Comparison of ENCODE assay signal across 16 cellular contexts in the genomic region with DNA sequence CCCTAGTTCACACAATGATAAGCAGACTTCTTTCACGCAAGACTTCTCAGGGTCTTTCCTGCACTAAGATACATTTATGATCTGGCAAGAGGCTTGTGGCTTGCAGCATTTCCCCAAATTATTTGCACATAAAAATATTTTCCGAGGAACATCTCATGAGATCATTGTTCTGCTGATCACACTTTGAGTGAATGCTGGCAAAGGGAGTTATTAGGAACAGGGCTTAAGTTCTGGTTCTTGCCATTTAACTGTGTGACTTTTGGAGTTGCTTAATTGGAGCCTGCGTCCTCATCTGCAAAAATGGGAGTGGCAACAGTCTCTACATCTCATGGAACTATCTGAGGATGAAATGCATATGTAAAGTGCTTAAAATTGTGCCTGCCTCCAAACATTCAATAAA. TPM values are rescaled to one million over a fixed set of nuclear protein-coding genes. Genes with fewer than 3 reads are reported as not detected.
A peak's percentile ranks its signal among the peaks of the same experiment; 100 is the strongest.
DNase-seq lines count a peak whose midpoint lies in the region; ATAC-seq and TF ChIP-seq lines count a peak whose summit lies in the region.
"Had no signal": no experiment of that assay in that cellular context is flagged by ENCODE, and none has a peak within 500 bp of the region (broad histone marks: within the 10 kb centered on the region; RNA-seq: fewer than 3 reads in every experiment).

No MANE protein-coding gene starts in this region.

- H3K36me3 Mint-ChIP-seq in CD4-positive, alpha-beta memory T cell = no peaks in the 10 kb centered on the region
- H3K36me3 Mint-ChIP-seq: neural progenitor cell had no signal

- no peaks in the 10 kb centered on the region for H3K9me3 Mint-ChIP-seq in CD4-positive, alpha-beta memory T cell
- H3K9me3 Mint-ChIP-seq: activated CD8-positive, alpha-beta T cell treated with anti-CD3 and anti-CD28 coated beads for 36 hours; effector memory CD8-positive, alpha-beta T cell; neural progenitor cell had no signal

- no peaks in the 10 kb centered on the region for H3K9me3 ChIP-seq in SJSA1 (replicated peaks)
- H3K9me3 ChIP-seq in stomach = no peaks in the 10 kb centered on the region
- no peaks in the 10 kb centered on the region for H3K9me3 ChIP-seq in CD4-positive, alpha-beta memory T cell (ENCODE audit: control insufficient read depth in 1 of 2, low read length in 2 of 2)
- H3K9me3 ChIP-seq: testis had no signal

- no peak for ATAC-seq in GM18858 (IDR thresholded peaks at IDR 0.05; ENCODE audit: unreplicated experiment)
- ATAC-seq: effector memory CD8-positive, alpha-beta T cell had no signal

- CTCF ChIA-PET in CD4-positive, alpha-beta memory T cell (lab: Charles Lee; ENCODE audit: partially characterized antibody) = interaction anchor here (0.7 to 1.3 kb wide), 3 partner anchors 11 to 50 kb away, joined by 3 read pairs; partner anchors contain the start of gene GADD45A

- H3K27ac Mint-ChIP-seq in CD4-positive, alpha-beta memory T cell = peak overlapping the region in 3 of 7 donors; percentile 37 to 92 (median 72)

- H3K27ac ChIP-seq in SJSA1 (peak overlapping the region; percentile 63), stomach (peak overlapping the region in 4 of 5 donors; percentile 69 to 86 (median 80))
- H3K27ac ChIP-seq in CD4-positive, alpha-beta memory T cell (ENCODE audit: low read depth, low read length) = no peak overlapping the region
- H3K27ac ChIP-seq: neural progenitor cell had no signal

- peak; percentile 48 for DNase-seq in CD1c-positive myeloid dendritic cell (ENCODE audit: extremely low spot score)
- no peak for DNase-seq in SJSA1 (ENCODE audit: low read depth in 1 of 2, low spot score in 2 of 2)
- DNase-seq in fibroblast of gingiva (ENCODE audit: low read depth) = peak; percentile 26
- DNase-seq in stomach = no peak
- no peak for DNase-seq in putamen (ENCODE audit: low spot score)
- no peak for DNase-seq in GF-D8 (lab: John Stamatoyannopoulos, UW)
- DNase-seq in CD4-positive, alpha-beta memory T cell = no peak
- DNase-seq: activated CD8-positive, alpha-beta T cell treated with anti-CD3 and anti-CD28 coated beads for 36 hours; activated gamma-delta T cell; effector memory CD8-positive, alpha-beta T cell; NCI-H2029 treated with DMSO at 0.1 percent for 48 hours; NCI-H774 had no signal

- no peak for TF ChIP-seq POLR2A in stomach (IDR thresholded peaks at IDR 0.05)

- no peaks in the 10 kb centered on the region for H3K27me3 ChIP-seq in SJSA1 (replicated peaks)
- H3K27me3 ChIP-seq in stomach = no peaks in the 10 kb centered on the region
- no peaks in the 10 kb centered on the region for H3K27me3 ChIP-seq in CD4-positive, alpha-beta memory T cell (ENCODE audit: insufficient read depth, low read length)
- H3K27me3 ChIP-seq: neural progenitor cell, testis had no signal

- peaks cover 11 to 13% (median 13%) of the 10 kb centered on the region in 4 donors for H3K4me1 Mint-ChIP-seq in CD4-positive, alpha-beta memory T cell

- whole genome bisulfite sequencing in stomach, 5 donors = 63 to 85% (median 75%) methylated on average over 3 of the region's 3 CpGs

- H3K4me3 ChIP-seq in SJSA1 = no peak overlapping the region
- no peak overlapping the region for H3K4me3 ChIP-seq in stomach
- H3K4me3 ChIP-seq in CD4-positive, alpha-beta memory T cell (ENCODE audit: low read length in 2 of 2) = no peak overlapping the region
- H3K4me3 ChIP-seq: neural progenitor cell, smooth muscle cell, testis had no signal

- H3K27me3 Mint-ChIP-seq in CD4-positive, alpha-beta memory T cell = no peaks in the 10 kb centered on the region
- H3K27me3 Mint-ChIP-seq: activated CD8-positive, alpha-beta T cell treated with anti-CD3 and anti-CD28 coated beads for 36 hours had no signal

- H3K36me3 ChIP-seq in SJSA1 (peaks cover 10% of the 10 kb centered on the region; the same call in 1 of the 2 replicates), stomach (no peaks in the 10 kb centered on the region)
- no peaks in the 10 kb centered on the region for H3K36me3 ChIP-seq in CD4-positive, alpha-beta memory T cell (ENCODE audit: insufficient read depth, low read length)
- H3K36me3 ChIP-seq: neural progenitor cell had no signal

- no peak for TF ChIP-seq EP300 in stomach (IDR thresholded peaks at IDR 0.05)

- intact Hi-C loops in stomach (cut with DNase I; ENCODE audit: low total_unique reads) = no loop called here
- intact Hi-C loops in CD4-positive, alpha-beta memory T cell (cut with micrococcal nuclease) = no loop called here

- H3K4me1 ChIP-seq in SJSA1 (replicated peaks) (peaks cover 53% of the 10 kb centered on the region), stomach (peaks cover 30 to 68% (median 54%) of the 10 kb centered on the region in 4 donors)
- peaks cover 18% of the 10 kb centered on the region for H3K4me1 ChIP-seq in CD4-positive, alpha-beta memory T cell (ENCODE audit: insufficient read depth, low read length)

- POLR2A ChIA-PET in CD4-positive, alpha-beta memory T cell (lab: Charles Lee; ENCODE audit: partially characterized antibody) = interaction anchor here (3.9 kb wide), 1 partner anchor 49 kb away, joined by 31 read pairs; the partner anchor contains the start of gene GADD45A

- H3K4me3 Mint-ChIP-seq in CD4-positive, alpha-beta memory T cell = peak overlapping the region in 2 of 8 donors; percentile 82 to 90

- no peak for TF ChIP-seq CTCF in stomach (IDR thresholded peaks at IDR 0.05)

RNA-seq across cellular contexts. Expression of gene GADD45A, which starts 50.2 kb away (rescaled TPM):
- total RNA-seq in SJSA1 (2014; rRNA removed; shearing (Covaris generic)) = 63.1 and 125 TPM in 2 replicates
- 10 to 100 TPM in 4 of 5 donors, 1 to 10 TPM in 1; 4.7 to 63.8 (median 37.5) TPM for total RNA-seq in stomach
- 10 to 100 TPM; 31.6 to 84.8 (median 39.4) TPM for polyA plus RNA-seq in stomach
- 10 to 100 TPM; 25.3 to 26.8 TPM for total RNA-seq in CD4-positive, alpha-beta memory T cell
- 10 to 100 TPM in 1 of 2 donors, 1 to 10 TPM in 1; 6.4 to 21.3 TPM for polyA plus RNA-seq in CD4-positive, alpha-beta memory T cell

Comparison
In these comparisons a context has a peak if more than half of its experiments do, and no peak if none do; other contexts are left out.
1. DNase-seq: peak in CD1c-positive myeloid dendritic cell (single experiment) and fibroblast of gingiva (single experiment); none in SJSA1 (0 of 2), stomach (single experiment), putamen (single experiment), GF-D8 (single experiment) and CD4-positive, alpha-beta memory T cell (0 of 5).